Comparison of ENCODE assay signal across 14 cellular contexts in genomic region chr12:62684586-62685295, GRCh38.
DNase-seq lines count a peak whose midpoint lies in the region; ATAC-seq, FAIRE-seq and TF ChIP-seq lines count a peak whose summit lies in the region.
"Had no signal": no experiment of that assay in that cellular context is flagged by ENCODE, and none has a peak within 500 bp of the region (broad histone marks: within the 10 kb centered on the region; RNA-seq: fewer than 3 reads in every experiment).

No MANE protein-coding gene starts in this region.

- no peak for TF ChIP-seq RAD21 in SK-N-SH (IDR thresholded peaks at IDR 0.05; ENCODE audit: low read length)

- no peaks in the 10 kb centered on the region for H4K20me1 ChIP-seq in SK-N-SH (ENCODE audit: insufficient read depth)

- DNase-seq in SK-N-SH (peak; percentile 55), foreskin fibroblast (peak; percentile 91 to 96), ovary (peak; percentile 58 to 84 (median 75)), NCI-H524 treated with DMSO at 0.1 percent for 48 hours (lab: John Stamatoyannopoulos, UW) (no peak)
- no peak for DNase-seq in activated effector memory CD4-positive, alpha-beta T cell treated with Interleukin-2 at 50 U/mL for 16 hours
- DNase-seq: ACHN; activated B cell treated with CpG ODN at 0.5 μM for 24 hours; activated naive CD4-positive, alpha-beta T cell; NCI-H1417; PC-3 had no signal

- H3K27ac ChIP-seq in SK-N-SH (ENCODE audit: low read depth in 2 of 2, low read length in 1 of 2) (peak overlapping the region; percentile 61 to 88; a peak in 3 of 4 replicates), ovary (peak overlapping the region; percentile 48 to 77)

- FAIRE-seq in A204.1 (lab: Jason Lieb, UNC) = peak; percentile 92
- FAIRE-seq: G401.6 had no signal

- WGBS in SK-N-SH (ENCODE audit: low lambda C conversion rate) = 49% methylated on average over 6 of the region's 6 CpGs
- 46 to 59% (median 58%) methylated on average over 6 of the region's 6 CpGs for WGBS in ovary, 3 donors

- TF ChIP-seq POLR2A in ovary (IDR thresholded peaks at IDR 0.05) = no peak

- TF ChIP-seq EP300 in SK-N-SH (IDR thresholded peaks at IDR 0.05; ENCODE audit: borderline replicate concordance in 1 of 2, low read depth in 1 of 2, low read length in 1 of 2) = peak in 1 of 2 experiments; percentile 54; a peak in 2 of 4 replicates
- TF ChIP-seq EP300 in ovary (IDR thresholded peaks at IDR 0.05) = no peak

- H3K36me3 ChIP-seq in SK-N-SH (replicated peaks in 1 of 2; ENCODE audit: control insufficient read depth in 1 of 2, insufficient read depth in 2 of 2, low read length in 1 of 2) (no peaks in the 10 kb centered on the region), ovary (no peaks in the 10 kb centered on the region)

- ATAC-seq in HG03095 (IDR thresholded peaks at IDR 0.05; ENCODE audit: unreplicated experiment) (no peak), HG03342 (IDR thresholded peaks at IDR 0.05; ENCODE audit: unreplicated experiment) (no peak)
- ATAC-seq: PC-3 had no signal

- no peaks in the 10 kb centered on the region for H3K27me3 ChIP-seq in SK-N-SH (ENCODE audit: insufficient read depth)
- H3K27me3 ChIP-seq in ovary = no peaks in the 10 kb centered on the region

- H3K79me2 ChIP-seq in SK-N-SH (ENCODE audit: insufficient read depth) = no peaks in the 10 kb centered on the region

- H3K4me2 ChIP-seq in SK-N-SH = peak overlapping the region; percentile 18; the same call in 1 of the 2 replicates

- H3K4me3 ChIP-seq in SK-N-SH (ENCODE audit: low read depth in 2 of 2, low read length in 1 of 2) (no peak overlapping the region), foreskin fibroblast (ENCODE audit: low read depth in 1 of 2, low read length in 2 of 2) (no peak overlapping the region), ovary (no peak overlapping the region)

- POLR2A ChIA-PET in SK-N-SH (lab: Yijun Ruan, JAX) = interaction anchor here (0.7 kb wide), 1 partner anchor 82 kb away, joined by 4 read pairs; no protein-coding TSS in a partner anchor

- H3K4me1 ChIP-seq in SK-N-SH (ENCODE audit: control insufficient read depth in 1 of 2, insufficient read depth in 2 of 2, low read depth in 1 of 2, low read length in 1 of 2) (peaks cover 11 to 18% of the 10 kb centered on the region in 2 experiments; a peak in 3 of 4 replicates), ovary (ENCODE audit: insufficient read depth) (peaks cover 2% of the 10 kb centered on the region)

- TF ChIP-seq CTCF in SK-N-SH (IDR thresholded peaks at IDR 0.05) (no peak), foreskin fibroblast (IDR thresholded peaks at IDR 0.05; ENCODE audit: low read depth, low read length) (no peak), ovary (IDR thresholded peaks at IDR 0.05) (no peak)

- H3K9ac ChIP-seq in SK-N-SH = peak overlapping the region; percentile 9; the same call in 1 of the 2 replicates

- no peaks in the 10 kb centered on the region for H3K9me2 ChIP-seq in SK-N-SH

- H3K9me3 ChIP-seq in SK-N-SH (no peaks in the 10 kb centered on the region), ovary (no peaks in the 10 kb centered on the region)

- peak overlapping the region; percentile 78 for H2AFZ ChIP-seq in SK-N-SH (ENCODE audit: low read depth)

- CTCF ChIA-PET in SK-N-SH (lab: Yijun Ruan, JAX) = interaction anchor here (0.5 to 1.5 kb wide), 7 partner anchors 10 to 82 kb away, joined by 3 to 5 read pairs (median 3); no protein-coding TSS in a partner anchor

- intact Hi-C loops in ovary (cut with DNase I) = no loop called here

- no peaks in the 10 kb centered on the region for H3F3A ChIP-seq in SK-N-SH (replicated peaks; ENCODE audit: insufficient read depth)

TF ChIP-seq in SK-N-SH, 30 proteins besides CTCF, POLR2A, EP300 and RAD21:
- TF ChIP-seq FOXM1 (IDR thresholded peaks at IDR 0.05; ENCODE audit: low read depth) = no peak
- TF ChIP-seq NRF1 (IDR thresholded peaks at IDR 0.05; ENCODE audit: low read depth, low read length) = no peak
- no peak for TF ChIP-seq SIN3A (IDR thresholded peaks at IDR 0.05; ENCODE audit: borderline replicate concordance, low read depth, low read length)
- no peak for TF ChIP-seq FOSL2 (IDR thresholded peaks at IDR 0.05; ENCODE audit: borderline replicate concordance, low read depth)
- TF ChIP-seq, protein P1, sequence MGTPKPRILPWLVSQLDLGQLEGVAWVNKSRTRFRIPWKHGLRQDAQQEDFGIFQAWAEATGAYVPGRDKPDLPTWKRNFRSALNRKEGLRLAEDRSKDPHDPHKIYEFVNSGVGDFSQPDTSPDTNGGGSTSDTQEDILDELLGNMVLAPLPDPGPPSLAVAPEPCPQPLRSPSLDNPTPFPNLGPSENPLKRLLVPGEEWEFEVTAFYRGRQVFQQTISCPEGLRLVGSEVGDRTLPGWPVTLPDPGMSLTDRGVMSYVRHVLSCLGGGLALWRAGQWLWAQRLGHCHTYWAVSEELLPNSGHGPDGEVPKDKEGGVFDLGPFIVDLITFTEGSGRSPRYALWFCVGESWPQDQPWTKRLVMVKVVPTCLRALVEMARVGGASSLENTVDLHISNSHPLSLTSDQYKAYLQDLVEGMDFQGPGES (IDR thresholded peaks at IDR 0.05; ENCODE audit: low read depth, low read length) = no peak
- TF ChIP-seq CHD2 (IDR thresholded peaks at IDR 0.05; ENCODE audit: low read length, partially characterized antibody) = peak; percentile 83
- TF ChIP-seq, protein P2, sequence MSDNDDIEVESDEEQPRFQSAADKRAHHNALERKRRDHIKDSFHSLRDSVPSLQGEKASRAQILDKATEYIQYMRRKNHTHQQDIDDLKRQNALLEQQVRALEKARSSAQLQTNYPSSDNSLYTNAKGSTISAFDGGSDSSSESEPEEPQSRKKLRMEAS (IDR thresholded peaks at IDR 0.05; ENCODE audit: low read depth) = 0 out of 2 replicates have a peak, but pooled peaks have one; percentile 3
- no peak for TF ChIP-seq RFX5 (IDR thresholded peaks at IDR 0.05; ENCODE audit: low read length)
- TF ChIP-seq TCF12 (IDR thresholded peaks at IDR 0.05) = peak; percentile 86
- TF ChIP-seq POLR2AphosphoS5 (IDR thresholded peaks at IDR 0.05; ENCODE audit: low read depth, low read length) = no peak
- TF ChIP-seq USF1 (IDR thresholded peaks at IDR 0.05; ENCODE audit: borderline replicate concordance, low read depth) = no peak
- peak; percentile 99 for TF ChIP-seq RCOR1 (IDR thresholded peaks at IDR 0.05; ENCODE audit: low read length)

Comparison
In these comparisons a context has a peak if more than half of its experiments do, and no peak if none do; other contexts are left out.
1. DNase-seq: peak in SK-N-SH (single experiment), foreskin fibroblast (2 of 2) and ovary (5 of 5); none in activated effector memory CD4-positive, alpha-beta T cell treated with Interleukin-2 at 50 U/mL for 16 hours (single experiment) and NCI-H524 treated with DMSO at 0.1 percent for 48 hours (single experiment).